8 cellular contexts compared by ENCODE assay signal in genomic region chr19:12933287-12934072, GRCh38. TPM values are rescaled to one million over a fixed set of nuclear protein-coding genes. Genes with fewer than 3 reads are reported as not detected.
DNase-seq lines count a peak whose midpoint lies in the region; ATAC-seq and TF ChIP-seq lines count a peak whose summit lies in the region.

Gene FARSA, minus strand, starts transcription at chr19:12933711. Its CDS starts 15 bp downstream, at chr19:12933696.

- no peaks in the 10 kb centered on the region for H3K27me3 ChIP-seq in CD8-positive, alpha-beta memory T cell (ENCODE audit: insufficient read depth, low read length, poor library complexity, severe bottlenecking)
- H3K27me3 ChIP-seq in MG63 = no peaks in the 10 kb centered on the region
- no peaks in the 10 kb centered on the region for H3K27me3 ChIP-seq in SJSA1 (replicated peaks)
- no peaks in the 10 kb centered on the region for H3K27me3 ChIP-seq in foreskin keratinocyte
- no peaks in the 10 kb centered on the region for H3K27me3 ChIP-seq in stomach

- CTCF ChIA-PET in CD8-positive, alpha-beta memory T cell (lab: Charles Lee) = interaction anchor here (0.8 to 3.7 kb wide), 6 partner anchors 9 to 128 kb away, joined by 3 to 15 read pairs (median 4); partner anchors contain the start of gene SYCE2

- peaks cover 31 to 42% (median 34%) of the 10 kb centered on the region in 3 donors for H3K4me1 Mint-ChIP-seq in CD8-positive, alpha-beta memory T cell
- peaks cover 31% of the 10 kb centered on the region for H3K4me1 Mint-ChIP-seq in neural crest cell

- peaks cover 0 to 1% of the 10 kb centered on the region in 2 donors for H3K27me3 Mint-ChIP-seq in CD8-positive, alpha-beta memory T cell
- H3K27me3 Mint-ChIP-seq in neural crest cell (ENCODE audit: low read depth) = peaks cover 4% of the 10 kb centered on the region

- peak; percentile 74 to 89 (median 83) for DNase-seq in CD8-positive, alpha-beta memory T cell
- peak; percentile 99 for DNase-seq in MG63
- peak; percentile 78 to 88 for DNase-seq in SJSA1 (ENCODE audit: low read depth in 1 of 2, low spot score in 2 of 2)
- peak; percentile 86 for DNase-seq in activated gamma-delta T cell treated with anti-CD3 and anti-CD28 coated beads, Interleukin-2, amount 50 U/mL, for 16 hours (ENCODE audit: low read depth)
- DNase-seq in foreskin keratinocyte = peak; percentile 59 to 77
- peak; percentile 73 for DNase-seq in neural crest cell (ENCODE audit: low read depth, low spot score)
- DNase-seq in stomach = peak; percentile 93

- peak within 1 kb of the TSS; percentile 89 for H3K4me3 ChIP-seq in CD8-positive, alpha-beta memory T cell (ENCODE audit: low read length)
- H3K4me3 ChIP-seq in MG63 = peak within 1 kb of the TSS; percentile 98
- H3K4me3 ChIP-seq in SJSA1 = peak within 1 kb of the TSS; percentile 82
- peak within 1 kb of the TSS; percentile 80 to 97 (median 92) for H3K4me3 ChIP-seq in stomach

- POLR2A ChIA-PET in CD8-positive, alpha-beta memory T cell (lab: Charles Lee) = interaction anchor here (0.5 to 2.9 kb wide), 5 partner anchors 15 to 892 kb away, joined by 3 to 12 read pairs (median 5); partner anchors contain the start of genes GCDH and SYCE2

- H3K36me3 Mint-ChIP-seq in CD8-positive, alpha-beta memory T cell = peaks cover 3 to 40% (median 5%) of the 10 kb centered on the region in 3 donors
- peaks cover 12% of the 10 kb centered on the region for H3K36me3 Mint-ChIP-seq in neural crest cell (ENCODE audit: low read depth)

- peak within 1 kb of the TSS; percentile 92 to 99 (median 98) for H3K4me3 Mint-ChIP-seq in CD8-positive, alpha-beta memory T cell
- H3K4me3 Mint-ChIP-seq in neural crest cell = peak within 1 kb of the TSS; percentile 99

- TF ChIP-seq POLR2A in stomach (IDR thresholded peaks at IDR 0.05) = no peak

- no peak for TF ChIP-seq EP300 in stomach (IDR thresholded peaks at IDR 0.05)

- peak within 1 kb of the TSS; percentile 77 to 97 (median 94) for H3K27ac Mint-ChIP-seq in CD8-positive, alpha-beta memory T cell
- H3K27ac Mint-ChIP-seq in neural crest cell (ENCODE audit: unreplicated experiment) = peak within 1 kb of the TSS; percentile 97

- intact Hi-C loops in stomach (cut with DNase I; ENCODE audit: low total_unique reads) = loop anchor here (10.0 kb wide), 1 partner anchor 49 kb away; the partner anchor contains the start of genes DNASE2 and KLF1

- H3K9me3 Mint-ChIP-seq in CD8-positive, alpha-beta memory T cell = no peaks in the 10 kb centered on the region
- no peaks in the 10 kb centered on the region for H3K9me3 Mint-ChIP-seq in neural crest cell

- peak within 1 kb of the TSS; percentile 80 for H3K27ac ChIP-seq in CD8-positive, alpha-beta memory T cell (ENCODE audit: low read depth, low read length)
- peak within 1 kb of the TSS; percentile 24; the same call in 1 of the 2 replicates for H3K27ac ChIP-seq in SJSA1
- peak within 1 kb of the TSS; percentile 34 for H3K27ac ChIP-seq in foreskin keratinocyte
- peak within 1 kb of the TSS; percentile 81 to 91 (median 85) for H3K27ac ChIP-seq in stomach

- H3K4me1 ChIP-seq in CD8-positive, alpha-beta memory T cell (ENCODE audit: insufficient read depth, low read length) = peaks cover 37% of the 10 kb centered on the region
- H3K4me1 ChIP-seq in SJSA1 (replicated peaks) = peaks cover 21% of the 10 kb centered on the region
- peaks cover 5% of the 10 kb centered on the region for H3K4me1 ChIP-seq in foreskin keratinocyte
- peaks cover 22 to 48% (median 32%) of the 10 kb centered on the region in 4 donors for H3K4me1 ChIP-seq in stomach

- no peak for TF ChIP-seq CTCF in foreskin keratinocyte (conservative IDR thresholded peaks at IDR 0.05)
- TF ChIP-seq CTCF in neural crest cell (conservative IDR thresholded peaks at IDR 0.05) = no peak
- no peak for TF ChIP-seq CTCF in stomach (IDR thresholded peaks at IDR 0.05)

- H3K9me3 ChIP-seq in CD8-positive, alpha-beta memory T cell (ENCODE audit: low read length) = no peaks in the 10 kb centered on the region
- H3K9me3 ChIP-seq in MG63 = no peaks in the 10 kb centered on the region
- no peaks in the 10 kb centered on the region for H3K9me3 ChIP-seq in SJSA1 (replicated peaks)
- no peaks in the 10 kb centered on the region for H3K9me3 ChIP-seq in stomach

- WGBS in stomach, 5 donors = 1 to 2% (median 1%) methylated on average over 41 to 51 of the region's 51 CpGs

- H3K36me3 ChIP-seq in CD8-positive, alpha-beta memory T cell (ENCODE audit: insufficient read depth, low read length) = peaks cover 9% of the 10 kb centered on the region
- peaks cover 37% of the 10 kb centered on the region for H3K36me3 ChIP-seq in MG63
- peaks cover 32% of the 10 kb centered on the region for H3K36me3 ChIP-seq in SJSA1
- peaks cover 21 to 28% (median 25%) of the 10 kb centered on the region in 4 donors for H3K36me3 ChIP-seq in stomach

- ATAC-seq in GM21423 (IDR thresholded peaks at IDR 0.05; ENCODE audit: unreplicated experiment) = peak; percentile 38
- peak; percentile 70 for ATAC-seq in foreskin keratinocyte

RNA-seq across cellular contexts. Expression of gene FARSA, which starts in this region (rescaled TPM):
- 100 to 1,000 TPM; 188 to 192 TPM for total RNA-seq in CD8-positive, alpha-beta memory T cell
- polyA plus RNA-seq in CD8-positive, alpha-beta memory T cell = 64.5 TPM
- total RNA-seq in MG63 (2014; rRNA removed; shearing (Covaris generic); ENCODE audit: low replicate concordance) = 184 and 410 TPM in 2 replicates
- 48.3 and 101 TPM in 2 replicates for total RNA-seq in SJSA1 (2014; rRNA removed; shearing (Covaris generic))
- 79.8 and 90.9 TPM in 2 replicates for total RNA-seq in foreskin keratinocyte
- 106 and 116 TPM in 2 replicates for polyA plus RNA-seq in foreskin keratinocyte
- total RNA-seq in neural crest cell = 81.6 and 83.1 TPM in 2 replicates
- 100 to 1,000 TPM in 1 of 5 donors, 10 to 100 TPM in 4; 27.2 to 125 (median 51.9) TPM for total RNA-seq in stomach
- polyA plus RNA-seq in stomach = 10 to 100 TPM; 34.7 to 40.3 (median 39.4) TPM

Comparison
In these comparisons a context has a peak if more than half of its experiments do, and no peak if none do; other contexts are left out.
1. Peak in every context shown above with its lines: DNase-seq, ATAC-seq, H3K4me3 ChIP-seq and H3K27ac ChIP-seq.
2. H3K27ac ChIP-seq: peak in every context shown above with its lines; median percentile 85 in stomach; 80 in CD8-positive, alpha-beta memory T cell; 34 in foreskin keratinocyte; 24 in SJSA1.